In genomic region chrX:42602136-42602535, GRCh38 we compare ENCODE assay signal across 21 cellular contexts.
"Had no signal": no experiment of that assay in that cellular context is flagged by ENCODE, and none has a peak within 500 bp of the region (broad histone marks: within the 10 kb centered on the region; RNA-seq: fewer than 3 reads in every experiment).

No MANE protein-coding gene starts in this region.

- H3K4me1 Mint-ChIP-seq: stimulated activated naive B cell treated with anti-CD40 and anti-IgM and Interleukin-4, amounts not matched to agents 10 μg/mL and 1 μg/mL and 100 μg/mL, for 72 hours; stimulated activated naive CD8-positive, alpha-beta T cell treated with anti-CD3 and anti-CD28 coated beads, Interleukin-15, amount 100 ng/mL, for 72 hours had no signal

- H3K27ac ChIP-seq: coronary artery, gastrocnemius medialis, neutrophil, spleen, thoracic aorta, transverse colon had no signal

- H3K9me3 ChIP-seq: gastrocnemius medialis, mucosa of descending colon, neutrophil, spleen, thoracic aorta, transverse colon had no signal

- H3K27me3 ChIP-seq: gastrocnemius medialis, neutrophil, transverse colon had no signal

- H3K4me3 Mint-ChIP-seq: endodermal cell; naive thymus-derived CD8-positive, alpha-beta T cell; stimulated activated naive B cell treated with anti-CD40 and anti-IgM and Interleukin-4, amounts not matched to agents 10 μg/mL and 1 μg/mL and 100 μg/mL, for 72 hours; stimulated activated naive CD8-positive, alpha-beta T cell treated with anti-CD3 and anti-CD28 coated beads, Interleukin-15, amount 100 ng/mL, for 72 hours had no signal

- H3K36me3 ChIP-seq: gastrocnemius medialis, neutrophil, spleen, thoracic aorta, transverse colon had no signal

- FAIRE-seq: endothelial cell of umbilical vein had no signal

- ATAC-seq: gastrocnemius medialis; mucosa of descending colon; naive thymus-derived CD8-positive, alpha-beta T cell; right cardiac atrium; stimulated activated naive B cell treated with anti-CD40 and anti-IgM and Interleukin-4, amounts not matched to agents 10 μg/mL and 1 μg/mL and 100 μg/mL, for 72 hours; stimulated activated naive CD8-positive, alpha-beta T cell treated with anti-CD3 and anti-CD28 coated beads, Interleukin-15, amount 100 ng/mL, for 72 hours had no signal

- H3K36me3 Mint-ChIP-seq: naive thymus-derived CD8-positive, alpha-beta T cell; stimulated activated naive B cell treated with anti-CD40 and anti-IgM and Interleukin-4, amounts not matched to agents 10 μg/mL and 1 μg/mL and 100 μg/mL, for 72 hours had no signal

- DNase-seq: effector CD4-positive, alpha-beta T cell; endodermal cell; gastrocnemius medialis; glutamatergic neuron; kidney; mammary epithelial cell; mucosa of descending colon; naive thymus-derived CD8-positive, alpha-beta T cell; posterior cingulate gyrus; right cardiac atrium; spleen; stimulated activated CD4-positive, alpha-beta T cell treated with anti-CD3 and anti-CD28 coated beads, Interleukin-15, amount 100 ng/mL, for 24 hours; stimulated activated CD4-positive, alpha-beta T cell treated with anti-CD3 and anti-CD28 coated beads, Interleukin-1b, Interleukin-23, amount 100 ng/mL, for 48 hours; stimulated activated CD4-positive, alpha-beta T cell treated with anti-CD3 and anti-CD28 coated beads, Interleukin-4, amount 100 ng/mL, for 24 hours; stimulated activated naive B cell treated with anti-CD40 and anti-IgM and Interleukin-4, amounts not matched to agents 10 μg/mL and 1 μg/mL and 100 μg/mL, for 72 hours; stimulated activated naive CD8-positive, alpha-beta T cell treated with anti-CD3 and anti-CD28 coated beads, Interleukin-15, amount 100 ng/mL, for 72 hours; transverse colon had no signal

- H3K27ac Mint-ChIP-seq: endodermal cell; naive thymus-derived CD8-positive, alpha-beta T cell; stimulated activated naive B cell treated with anti-CD40 and anti-IgM and Interleukin-4, amounts not matched to agents 10 μg/mL and 1 μg/mL and 100 μg/mL, for 72 hours; stimulated activated naive CD8-positive, alpha-beta T cell treated with anti-CD3 and anti-CD28 coated beads, Interleukin-15, amount 100 ng/mL, for 72 hours had no signal

- H3K9me3 Mint-ChIP-seq: naive thymus-derived CD8-positive, alpha-beta T cell; stimulated activated naive B cell treated with anti-CD40 and anti-IgM and Interleukin-4, amounts not matched to agents 10 μg/mL and 1 μg/mL and 100 μg/mL, for 72 hours; stimulated activated naive CD8-positive, alpha-beta T cell treated with anti-CD3 and anti-CD28 coated beads, Interleukin-15, amount 100 ng/mL, for 72 hours had no signal

- H3K27me3 Mint-ChIP-seq: naive thymus-derived CD8-positive, alpha-beta T cell; stimulated activated naive B cell treated with anti-CD40 and anti-IgM and Interleukin-4, amounts not matched to agents 10 μg/mL and 1 μg/mL and 100 μg/mL, for 72 hours; stimulated activated naive CD8-positive, alpha-beta T cell treated with anti-CD3 and anti-CD28 coated beads, Interleukin-15, amount 100 ng/mL, for 72 hours had no signal

- H3K4me1 ChIP-seq: gastrocnemius medialis, spleen, transverse colon had no signal

- H3K4me3 ChIP-seq: coronary artery, gastrocnemius medialis, mucosa of descending colon, spleen, thoracic aorta, transverse colon had no signal
